12 cellular contexts compared by ENCODE assay signal in the genomic region with DNA sequence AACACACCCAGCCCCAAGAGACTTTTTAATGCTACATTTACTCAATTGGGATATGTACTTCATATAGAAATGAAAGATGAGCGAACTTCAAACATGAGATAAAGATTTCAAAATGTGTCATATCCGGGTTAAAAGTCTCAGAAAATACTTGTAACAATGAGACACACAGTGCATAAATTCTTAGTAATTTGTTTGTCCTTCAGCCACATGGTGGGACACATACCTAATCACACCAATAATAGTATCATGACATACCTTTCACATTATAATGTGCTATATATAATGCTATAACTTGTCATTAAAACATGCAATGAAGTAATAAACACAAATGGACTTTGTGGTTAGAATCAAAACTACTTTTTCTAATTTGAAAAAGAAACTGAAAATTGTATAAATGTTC.
DNase-seq lines count a peak whose midpoint lies in the region; ATAC-seq and TF ChIP-seq lines count a peak whose summit lies in the region.
"Had no signal": no experiment of that assay in that cellular context is flagged by ENCODE, and none has a peak within 500 bp of the region (broad histone marks: within the 10 kb centered on the region; RNA-seq: fewer than 3 reads in every experiment).

No MANE protein-coding gene starts in this region.

- H3K9me3 Mint-ChIP-seq in activated CD4-positive, alpha-beta memory T cell treated with anti-CD3 and anti-CD28 coated beads, Interleukin-2, amount 10 ng/mL, durations not matched to agents 7 days and 5 days = no peaks in the 10 kb centered on the region
- H3K9me3 Mint-ChIP-seq in activated CD4-positive, alpha-beta memory T cell treated with anti-CD3 and anti-CD28 coated beads for 36 hours = no peaks in the 10 kb centered on the region
- H3K9me3 Mint-ChIP-seq in activated naive CD8-positive, alpha-beta T cell treated with anti-CD3 and anti-CD28 coated beads, Interleukin-2, amount 50 U/mL, for 24 hours = no peaks in the 10 kb centered on the region
- H3K9me3 Mint-ChIP-seq in CD14-positive monocyte = peaks cover 0 to 5% (median 0%) of the 10 kb centered on the region in 7 donors
- H3K9me3 Mint-ChIP-seq: mesothelial cell of epicardium had no signal

- H3K27ac Mint-ChIP-seq in activated CD4-positive, alpha-beta memory T cell treated with anti-CD3 and anti-CD28 coated beads, Interleukin-2, amount 10 ng/mL, durations not matched to agents 7 days and 5 days = peak overlapping the region; percentile 59
- no peak overlapping the region for H3K27ac Mint-ChIP-seq in activated CD4-positive, alpha-beta memory T cell treated with anti-CD3 and anti-CD28 coated beads for 36 hours
- H3K27ac Mint-ChIP-seq in activated naive CD8-positive, alpha-beta T cell treated with anti-CD3 and anti-CD28 coated beads, Interleukin-2, amount 50 U/mL, for 24 hours = peak overlapping the region; percentile 61
- H3K27ac Mint-ChIP-seq in CD14-positive monocyte = no peak overlapping the region
- H3K27ac Mint-ChIP-seq: mesothelial cell of epicardium had no signal

- POLR2A ChIA-PET in activated CD4-positive, alpha-beta memory T cell treated with anti-CD3 and anti-CD28 coated beads, Interleukin-2, amount 10 ng/mL, durations not matched to agents 7 days and 5 days (lab: Charles Lee) = interaction anchor here (1.6 kb wide), 1 partner anchor 204 kb away, joined by 7 read pairs; no protein-coding TSS in a partner anchor
- POLR2A ChIA-PET in activated CD4-positive, alpha-beta memory T cell treated with anti-CD3 and anti-CD28 coated beads for 36 hours (lab: Charles Lee) = interaction anchor here (1.0 kb wide), 1 partner anchor 203 kb away, joined by 3 read pairs; no protein-coding TSS in a partner anchor

- intact Hi-C loops in activated CD4-positive, alpha-beta memory T cell treated with anti-CD3 and anti-CD28 coated beads for 36 hours (cut with micrococcal nuclease) = loop anchor here (1.0 to 10.0 kb wide), 4 partner anchors 134 to 637 kb away; no protein-coding TSS in a partner anchor
- intact Hi-C loops in CD14-positive monocyte (cut with micrococcal nuclease) = loop anchor here (5.0 to 10.0 kb wide), 3 partner anchors 384 to 614 kb away; no protein-coding TSS in a partner anchor

- H3K4me1 Mint-ChIP-seq in activated CD4-positive, alpha-beta memory T cell treated with anti-CD3 and anti-CD28 coated beads, Interleukin-2, amount 10 ng/mL, durations not matched to agents 7 days and 5 days = peaks cover 27% of the 10 kb centered on the region
- H3K4me1 Mint-ChIP-seq in activated CD4-positive, alpha-beta memory T cell treated with anti-CD3 and anti-CD28 coated beads for 36 hours (ENCODE audit: low read depth) = peaks cover 22% of the 10 kb centered on the region
- H3K4me1 Mint-ChIP-seq in activated naive CD8-positive, alpha-beta T cell treated with anti-CD3 and anti-CD28 coated beads, Interleukin-2, amount 50 U/mL, for 24 hours = peaks cover 25% of the 10 kb centered on the region
- H3K4me1 Mint-ChIP-seq in CD14-positive monocyte = peaks cover 4% of the 10 kb centered on the region

- no peaks in the 10 kb centered on the region for H3K36me3 Mint-ChIP-seq in activated CD4-positive, alpha-beta memory T cell treated with anti-CD3 and anti-CD28 coated beads, Interleukin-2, amount 10 ng/mL, durations not matched to agents 7 days and 5 days (ENCODE audit: low read depth)
- no peaks in the 10 kb centered on the region for H3K36me3 Mint-ChIP-seq in activated CD4-positive, alpha-beta memory T cell treated with anti-CD3 and anti-CD28 coated beads for 36 hours
- no peaks in the 10 kb centered on the region for H3K36me3 Mint-ChIP-seq in activated naive CD8-positive, alpha-beta T cell treated with anti-CD3 and anti-CD28 coated beads, Interleukin-2, amount 50 U/mL, for 24 hours (ENCODE audit: low read depth)
- no peaks in the 10 kb centered on the region for H3K36me3 Mint-ChIP-seq in CD14-positive monocyte
- H3K36me3 Mint-ChIP-seq: mesothelial cell of epicardium had no signal

- CTCF ChIA-PET in activated CD4-positive, alpha-beta memory T cell treated with anti-CD3 and anti-CD28 coated beads, Interleukin-2, amount 10 ng/mL, durations not matched to agents 7 days and 5 days (lab: Charles Lee) = no interaction called here
- CTCF ChIA-PET in activated CD4-positive, alpha-beta memory T cell treated with anti-CD3 and anti-CD28 coated beads for 36 hours (lab: Charles Lee) = interaction anchor here (0.6 kb wide), 1 partner anchor 260 kb away, joined by 4 read pairs; no protein-coding TSS in a partner anchor

- no peaks in the 10 kb centered on the region for H3K27me3 Mint-ChIP-seq in activated CD4-positive, alpha-beta memory T cell treated with anti-CD3 and anti-CD28 coated beads, Interleukin-2, amount 10 ng/mL, durations not matched to agents 7 days and 5 days
- no peaks in the 10 kb centered on the region for H3K27me3 Mint-ChIP-seq in activated CD4-positive, alpha-beta memory T cell treated with anti-CD3 and anti-CD28 coated beads for 36 hours
- no peaks in the 10 kb centered on the region for H3K27me3 Mint-ChIP-seq in activated naive CD8-positive, alpha-beta T cell treated with anti-CD3 and anti-CD28 coated beads, Interleukin-2, amount 50 U/mL, for 24 hours
- H3K27me3 Mint-ChIP-seq in CD14-positive monocyte (ENCODE audit: low read depth in 3 of 3) = peaks cover 0 to 1% (median 0%) of the 10 kb centered on the region in 3 donors

- ATAC-seq in GM21381 (IDR thresholded peaks at IDR 0.05; ENCODE audit: unreplicated experiment) (peak; percentile 40), HG03175 (IDR thresholded peaks at IDR 0.05; ENCODE audit: unreplicated experiment) (peak; percentile 42)
- ATAC-seq in activated naive CD8-positive, alpha-beta T cell treated with anti-CD3 and anti-CD28 coated beads, Interleukin-2, amount 50 U/mL, for 24 hours = no peak
- ATAC-seq: A549 had no signal

- H3K4me3 Mint-ChIP-seq in activated CD4-positive, alpha-beta memory T cell treated with anti-CD3 and anti-CD28 coated beads, Interleukin-2, amount 10 ng/mL, durations not matched to agents 7 days and 5 days = no peak overlapping the region
- H3K4me3 Mint-ChIP-seq in activated CD4-positive, alpha-beta memory T cell treated with anti-CD3 and anti-CD28 coated beads for 36 hours = no peak overlapping the region
- H3K4me3 Mint-ChIP-seq in activated naive CD8-positive, alpha-beta T cell treated with anti-CD3 and anti-CD28 coated beads, Interleukin-2, amount 50 U/mL, for 24 hours = peak overlapping the region; percentile 10
- H3K4me3 Mint-ChIP-seq in CD14-positive monocyte = no peak overlapping the region
- H3K4me3 Mint-ChIP-seq: mesothelial cell of epicardium had no signal

- DNase-seq in activated CD4-positive, alpha-beta memory T cell treated with anti-CD3 and anti-CD28 coated beads, Interleukin-2, amount 10 ng/mL, durations not matched to agents 7 days and 5 days = no peak
- DNase-seq in activated CD4-positive, alpha-beta memory T cell treated with anti-CD3 and anti-CD28 coated beads for 36 hours = no peak
- no peak for DNase-seq in activated naive CD8-positive, alpha-beta T cell treated with anti-CD3 and anti-CD28 coated beads, Interleukin-2, amount 50 U/mL, for 24 hours
- DNase-seq in CD14-positive monocyte (ENCODE audit: low spot score) (no peak), middle frontal gyrus (ENCODE audit: extremely low spot score, low spot score) (no peak), COLO829 (ENCODE audit: low spot score) (no peak)
- DNase-seq: dermis blood vessel endothelial cell, posterior cingulate gyrus had no signal

- no peak for TF ChIP-seq CTCF in CD14-positive monocyte (IDR thresholded peaks at IDR 0.05)

Comparison
In these comparisons a context has a peak if more than half of its experiments do, and no peak if none do; other contexts are left out.
1. H3K27ac Mint-ChIP-seq: peak in activated CD4-positive, alpha-beta memory T cell treated with anti-CD3 and anti-CD28 coated beads, Interleukin-2, amount 10 ng/mL, durations not matched to agents 7 days and 5 days (single experiment) and activated naive CD8-positive, alpha-beta T cell treated with anti-CD3 and anti-CD28 coated beads, Interleukin-2, amount 50 U/mL, for 24 hours (single experiment); none in activated CD4-positive, alpha-beta memory T cell treated with anti-CD3 and anti-CD28 coated beads for 36 hours (single experiment) and CD14-positive monocyte (0 of 7).